ENCODE assay signal across 9 cellular contexts in genomic region chr15:31329640-31330010, GRCh38. TPM values are rescaled to one million over a fixed set of nuclear protein-coding genes. Genes with fewer than 3 reads are reported as not detected.
DNase-seq lines count a peak whose midpoint lies in the region; ATAC-seq and TF ChIP-seq lines count a peak whose summit lies in the region.
"Had no signal": no experiment of that assay in that cellular context is flagged by ENCODE, and none has a peak within 500 bp of the region (broad histone marks: within the 10 kb centered on the region; RNA-seq: fewer than 3 reads in every experiment).

No MANE protein-coding gene starts in this region.

- TF ChIP-seq CTCF in GM12865 (IDR thresholded peaks at IDR 0.05; ENCODE audit: insufficient read depth, low read depth, low read length, missing control alignments) (no peak), fibroblast of villous mesenchyme (IDR thresholded peaks at IDR 0.05; ENCODE audit: insufficient read depth, low read depth, low read length) (no peak)

- H3K27ac Mint-ChIP-seq in T-cell = peak overlapping the region; percentile 94 to 99

- H3K4me3 ChIP-seq in GM12865 (ENCODE audit: low read depth, low read length) (peak overlapping the region; percentile 66), fibroblast of villous mesenchyme (ENCODE audit: low read depth, low read length) (peak overlapping the region; percentile 73), skeletal muscle cell (ENCODE audit: low read depth, low read length) (peak overlapping the region; percentile 76)

- no peaks in the 10 kb centered on the region for H3K9me3 Mint-ChIP-seq in T-cell

- CTCF ChIA-PET in T-cell (lab: Charles Lee) = interaction anchor here in 1 of 2 donors (1.4 kb wide), 1 partner anchor 17 kb away, joined by 12 read pairs; no protein-coding TSS in a partner anchor

- H3K4me1 Mint-ChIP-seq in T-cell = peaks cover 64 to 69% (median 67%) of the 10 kb centered on the region in 3 donors

- peak overlapping the region; percentile 94 to 99 (median 96) for H3K4me3 Mint-ChIP-seq in T-cell

- H3K36me3 Mint-ChIP-seq in T-cell = peaks cover 19% of the 10 kb centered on the region

- H3K27me3 Mint-ChIP-seq in T-cell = no peaks in the 10 kb centered on the region

- ATAC-seq in T-cell (replicated peaks in 1 of 4) = no peak
- ATAC-seq in HG03097 (IDR thresholded peaks at IDR 0.05; ENCODE audit: low FRiP score, unreplicated experiment) = no peak
- ATAC-seq in GM18909 (IDR thresholded peaks at IDR 0.05; ENCODE audit: poor library complexity, unreplicated experiment) = no peak
- ATAC-seq in HG02678 (IDR thresholded peaks at IDR 0.05; ENCODE audit: unreplicated experiment) = no peak

- POLR2A ChIA-PET in T-cell (lab: Charles Lee) = interaction anchor here (0.6 to 1.4 kb wide), 3 partner anchors 21 to 116 kb away, joined by 4 to 8 read pairs (median 4); no protein-coding TSS in a partner anchor

- no peak for DNase-seq in GM12865 (ENCODE audit: low read depth)
- no peak for DNase-seq in T-cell
- DNase-seq in fibroblast of villous mesenchyme (ENCODE audit: low read depth) = no peak
- no peak for DNase-seq in skeletal muscle cell (ENCODE audit: low read depth)
- no peak for DNase-seq in NCI-H774 (lab: John Stamatoyannopoulos, UW)
- DNase-seq: kidney glomerular epithelial cell had no signal

RNA-seq across cellular contexts. Expression of gene KLF13, which starts 3.0 kb away (rescaled TPM):
- total RNA-seq in T-cell (100 to 1,000 TPM; 218 to 327 (median 288) TPM), fibroblast of villous mesenchyme (13.8 and 25.4 TPM in 2 replicates)
